ENCODE assay signal across 8 cellular contexts in the genomic region with DNA sequence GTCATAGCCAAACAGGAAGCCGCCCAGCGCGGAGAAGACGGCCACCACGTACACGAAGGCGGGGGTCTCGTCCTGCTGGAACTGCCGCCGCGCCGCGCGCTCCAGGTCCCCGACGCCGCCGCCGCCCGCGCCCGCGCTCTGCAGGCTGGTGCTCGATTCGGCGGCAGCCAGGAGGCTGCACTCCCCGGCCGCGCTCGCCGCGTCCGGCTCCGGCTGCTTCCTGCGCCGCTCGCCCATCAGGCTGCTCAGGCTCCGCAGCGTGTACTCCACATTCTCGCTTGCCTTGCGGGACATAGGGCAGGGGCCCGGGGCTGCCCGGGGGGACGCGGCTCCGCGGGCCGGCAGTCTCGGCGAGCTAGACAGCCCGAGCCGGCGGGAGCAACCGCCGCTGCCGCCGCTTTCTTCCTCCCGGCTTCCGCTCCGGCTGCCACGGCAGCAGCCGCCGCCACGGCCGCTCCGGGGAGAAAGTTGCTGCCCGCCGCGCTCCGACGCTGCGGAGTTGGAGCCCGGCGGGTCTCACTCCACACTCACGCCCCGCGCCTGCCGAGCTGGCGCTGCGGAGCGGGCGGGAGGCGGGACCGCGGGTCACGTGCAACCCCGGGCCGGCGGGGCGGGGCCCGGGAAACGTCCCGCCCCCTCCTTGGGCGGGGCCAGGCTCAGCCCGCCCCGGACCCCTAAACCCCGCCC. TPM values are rescaled to one million over a fixed set of nuclear protein-coding genes. Genes with fewer than 3 reads are reported as not detected.
DNase-seq lines count a peak whose midpoint lies in the region; ATAC-seq and TF ChIP-seq lines count a peak whose summit lies in the region.

A gene (minus strand): TSS at position 567 of the 687 bp plus-strand sequence. CDS start 273 bp downstream, at position 294.

- H3K4me3 Mint-ChIP-seq in chondrocyte (ENCODE audit: unreplicated experiment), result peak within 1 kb of the TSS; percentile 69

- intact Hi-C loops in left colon (cut with DNase I, micrococcal nuclease), result loop anchor here (2.0 to 10.0 kb wide), 3 partner anchors 91 to 341 kb away; no protein-coding TSS in a partner anchor

- no peaks in the 10 kb centered on the region for H3K9me3 Mint-ChIP-seq in chondrocyte (ENCODE audit: low read depth)

- H3K27me3 Mint-ChIP-seq in chondrocyte (ENCODE audit: low read depth), result peaks cover 3% of the 10 kb centered on the region

- DNase-seq in A172 (ENCODE audit: low spot score) (peak; percentile 6), NCI-H2196 treated with DMSO at 0.1 percent for 48 hours (lab: John Stamatoyannopoulos, UW; ENCODE audit: unreplicated experiment) (peak; percentile 16), chondrocyte (ENCODE audit: low spot score) (no peak), left colon (peak; percentile 77 to 87)
- DNase-seq in activated CD4-positive, alpha-beta T cell treated with anti-CD3 and anti-CD28 coated beads for 1 hour, result peak; percentile 66
- peak; percentile 67 to 71 for DNase-seq in stimulated activated CD4-positive, alpha-beta T cell treated with anti-CD3 and anti-CD28 coated beads, Interleukin-1b, Interleukin-23, amount 100 ng/mL, for 4 hours (ENCODE audit: low read depth in 2 of 2)

- H3K36me3 Mint-ChIP-seq in chondrocyte (ENCODE audit: low read depth), result no peaks in the 10 kb centered on the region

- H3K4me1 Mint-ChIP-seq in chondrocyte (ENCODE audit: low read depth), result peaks cover 34% of the 10 kb centered on the region

- ATAC-seq in GM18511 (IDR thresholded peaks at IDR 0.05; ENCODE audit: unreplicated experiment) (peak; percentile 82), HG02973 (IDR thresholded peaks at IDR 0.05; ENCODE audit: unreplicated experiment) (peak; percentile 76), left colon (peak; percentile 93)

- TF ChIP-seq CTCF in chondrocyte (IDR thresholded peaks at IDR 0.05), result peak; percentile 38

- H3K27ac Mint-ChIP-seq in chondrocyte (ENCODE audit: unreplicated experiment), result peak within 1 kb of the TSS; percentile 80

RNA-seq across cellular contexts. Expression of the gene that starts here (rescaled TPM):
- 4.0 and 4.6 TPM in 2 replicates for total RNA-seq in A172 (2014; rRNA removed; shearing (Covaris generic))
- total RNA-seq in chondrocyte (12.3 to 14.6 TPM (median 14.4 TPM) in 3 replicates), left colon (10 to 100 TPM; 33.2 to 39.2 TPM)
